In genomic region chr9:121317737-121318630, GRCh38 we compare ENCODE assay signal across 14 cellular contexts. TPM values are rescaled to one million over a fixed set of nuclear protein-coding genes. Genes with fewer than 3 reads are reported as not detected.
DNase-seq lines count a peak whose midpoint lies in the region; ATAC-seq and TF ChIP-seq lines count a peak whose summit lies in the region.
"Had no signal": no experiment of that assay in that cellular context is flagged by ENCODE, and none has a peak within 500 bp of the region (broad histone marks: within the 10 kb centered on the region; RNA-seq: fewer than 3 reads in every experiment).

No MANE protein-coding gene starts in this region.

- H3K4me3 ChIP-seq in mammary epithelial cell (replicated peaks in 1 of 3; ENCODE audit: insufficient read depth in 1 of 3, low read depth in 2 of 3, low read length in 3 of 3) (no peak overlapping the region), left ventricle myocardium inferior (no peak overlapping the region), psoas muscle (no peak overlapping the region), uterus (no peak overlapping the region)

- no TSS peak for BruUV-seq in MCF 10A (replicated peaks; lab: Mats Ljungman, UMichigan)
- BruUV-seq in mammary epithelial cell (replicated peaks; lab: Mats Ljungman, UMichigan): no TSS peak

- H3K27me3 Mint-ChIP-seq in MCF 10A (ENCODE audit: insufficient read depth, unreplicated experiment): no peaks in the 10 kb centered on the region
- H3K27me3 Mint-ChIP-seq: activated B cell treated with CpG ODN at 0.5 μM for 24 hours had no signal

- H3K4me1 ChIP-seq in mammary epithelial cell (ENCODE audit: insufficient read depth, low read length) (peaks cover 11% of the 10 kb centered on the region), left ventricle myocardium inferior (peaks cover 94% of the 10 kb centered on the region), psoas muscle (peaks cover 5% of the 10 kb centered on the region), uterus (peaks cover 3 to 14% of the 10 kb centered on the region in 2 donors)

- no peak for TF ChIP-seq CTCF in MCF 10A (IDR thresholded peaks at IDR 0.05; ENCODE audit: unreplicated experiment)
- TF ChIP-seq CTCF in mammary epithelial cell (conservative IDR thresholded peaks at IDR 0.05 in 1 of 2, IDR thresholded peaks at IDR 0.05 in 1 of 2; ENCODE audit: extremely low read depth in 1 of 2, insufficient read depth in 1 of 2, low read depth in 1 of 2, low read length in 2 of 2): no peak
- peak; percentile 12 for TF ChIP-seq CTCF in left ventricle myocardium inferior (IDR thresholded peaks at IDR 0.05; ENCODE audit: borderline replicate concordance)
- TF ChIP-seq CTCF in psoas muscle (IDR thresholded peaks at IDR 0.05): no peak
- TF ChIP-seq CTCF in uterus (IDR thresholded peaks at IDR 0.05): no peak

- POLR2A ChIA-PET in MCF 10A (lab: Yijun Ruan, JAX): interaction anchor here (0.9 to 6.8 kb wide), 5 partner anchors 29 to 86 kb away, joined by 3 to 96 read pairs (median 4); no protein-coding TSS in a partner anchor

- H3K4me2 ChIP-seq in mammary epithelial cell (ENCODE audit: insufficient read depth, low read depth, low read length): no peak overlapping the region

- peak overlapping the region; percentile 19 for H3K27ac Mint-ChIP-seq in MCF 10A (ENCODE audit: low read depth, unreplicated experiment)
- H3K27ac Mint-ChIP-seq: activated B cell treated with CpG ODN at 0.5 μM for 24 hours had no signal

- H3K4me3 Mint-ChIP-seq in MCF 10A (ENCODE audit: unreplicated experiment): no peak overlapping the region
- H3K4me3 Mint-ChIP-seq: activated B cell treated with CpG ODN at 0.5 μM for 24 hours; activated T-cell treated with anti-CD3 and anti-CD28 coated beads, Interleukin-2, amount 50 U/mL, for 4 hours had no signal

- TF ChIP-seq POLR2A in uterus (IDR thresholded peaks at IDR 0.05): no peak

- H4K20me1 ChIP-seq in mammary epithelial cell (ENCODE audit: insufficient read depth, low read length): no peaks in the 10 kb centered on the region

- in situ Hi-C loops in mammary epithelial cell (cut with MboI; ENCODE audit: low sequenced_read_pairs in 2 of 2): loop anchor here in 1 of 2 donors (10.0 kb wide), 1 partner anchor 103 kb away; no protein-coding TSS in a partner anchor

- peak; percentile 31 for DNase-seq in MCF 10A (ENCODE audit: unreplicated experiment)
- no peak for DNase-seq in mammary epithelial cell
- DNase-seq in left ventricle myocardium inferior: peak; percentile 71
- DNase-seq in psoas muscle: no peak
- peak in 1 of 2 donors; percentile 15 for DNase-seq in uterus
- no peak for DNase-seq in NCI-H748 treated with DMSO at 0.1 percent for 48 hours (lab: John Stamatoyannopoulos, UW)
- no peak for DNase-seq in kidney glomerular epithelial cell (lab: John Stamatoyannopoulos, UW)
- DNase-seq in NCI-H1930 (lab: John Stamatoyannopoulos, UW): no peak
- DNase-seq: activated B cell treated with CpG ODN at 0.5 μM for 24 hours; activated T-cell treated with anti-CD3 and anti-CD28 coated beads, Interleukin-2, amount 50 U/mL, for 4 hours; erythroblast; NCI-H1436; NCI-H82 had no signal

- H3K4me1 Mint-ChIP-seq in MCF 10A (ENCODE audit: insufficient read depth, unreplicated experiment): peaks cover 34% of the 10 kb centered on the region
- H3K4me1 Mint-ChIP-seq: activated B cell treated with CpG ODN at 0.5 μM for 24 hours had no signal

- no peaks in the 10 kb centered on the region for H3K27me3 ChIP-seq in mammary epithelial cell (ENCODE audit: insufficient read depth, low read length)
- no peaks in the 10 kb centered on the region for H3K27me3 ChIP-seq in left ventricle myocardium inferior (ENCODE audit: low read depth)
- H3K27me3 ChIP-seq in psoas muscle (ENCODE audit: insufficient read depth in 3 of 3, low read length in 2 of 3): no peaks in the 10 kb centered on the region
- H3K27me3 ChIP-seq in uterus: no peaks in the 10 kb centered on the region

- H3K9me3 Mint-ChIP-seq in MCF 10A (ENCODE audit: unreplicated experiment): no peaks in the 10 kb centered on the region
- H3K9me3 Mint-ChIP-seq: activated B cell treated with CpG ODN at 0.5 μM for 24 hours; activated T-cell treated with anti-CD3 and anti-CD28 coated beads, Interleukin-2, amount 50 U/mL, for 4 hours had no signal

- WGBS in mammary epithelial cell (ENCODE audit: low coverage, missing lambda C conversion rate): 47% methylated on average over 5 of the region's 6 CpGs
- WGBS in psoas muscle, 3 donors: 32 to 47% (median 35%) methylated on average over 6 of the region's 6 CpGs

- H3K79me2 ChIP-seq in mammary epithelial cell (ENCODE audit: insufficient read depth, low read length): no peaks in the 10 kb centered on the region

- H3K9me3 ChIP-seq in mammary epithelial cell (replicated peaks; ENCODE audit: insufficient read depth, low read length) (no peaks in the 10 kb centered on the region), left ventricle myocardium inferior (replicated peaks) (no peaks in the 10 kb centered on the region), psoas muscle (no peaks in the 10 kb centered on the region), uterus (no peaks in the 10 kb centered on the region)

- no peak for ATAC-seq in psoas muscle
- ATAC-seq: activated T-cell treated with anti-CD3 and anti-CD28 coated beads, Interleukin-2, amount 50 U/mL, for 4 hours; SK-N-SH treated with all-trans-retinoic acid at 6 μM for 48 hours had no signal

- peaks cover 39% of the 10 kb centered on the region for H3K36me3 Mint-ChIP-seq in MCF 10A (ENCODE audit: insufficient read depth, unreplicated experiment)

- H3K36me3 ChIP-seq in mammary epithelial cell (ENCODE audit: insufficient read depth, low read length) (peaks cover 6% of the 10 kb centered on the region), left ventricle myocardium inferior (peaks cover 98% of the 10 kb centered on the region), psoas muscle (ENCODE audit: insufficient read depth in 1 of 2, low read depth in 1 of 2) (peaks cover 0 to 91% of the 10 kb centered on the region in 2 donors), uterus (peaks cover 0 to 3% of the 10 kb centered on the region in 2 donors)

- CTCF ChIA-PET in MCF 10A (lab: Yijun Ruan, JAX): interaction anchor here (0.7 to 6.5 kb wide), 15 partner anchors 19 to 699 kb away, joined by 3 to 152 read pairs (median 6); partner anchors contain the start of genes GSN and RAB14
- CTCF ChIA-PET in mammary epithelial cell (lab: Charles Lee; ENCODE audit: low non-redundant PET): no interaction called here

- H2AFZ ChIP-seq in mammary epithelial cell (ENCODE audit: low read depth, low read length): no peak overlapping the region

- H3K27ac ChIP-seq in mammary epithelial cell (ENCODE audit: insufficient read depth, low read depth, low read length) (no peak overlapping the region), left ventricle myocardium inferior (replicated peaks) (peak overlapping the region; percentile 95), psoas muscle (peak overlapping the region; percentile 33), uterus (peak overlapping the region; percentile 82 to 98)

- H3K9ac ChIP-seq in mammary epithelial cell (ENCODE audit: insufficient read depth, low read length): no peak overlapping the region

- dilution Hi-C loops in mammary epithelial cell (cut with HindIII; ENCODE audit: low sequenced_read_pairs): no loop called here

- intact Hi-C loops in MCF 10A (cut with micrococcal nuclease): no loop called here
- intact Hi-C loops in mammary epithelial cell (cut with micrococcal nuclease): no loop called here
- intact Hi-C loops in left ventricle myocardium inferior (cut with micrococcal nuclease): loop anchor here (10.0 kb wide), 2 partner anchors 53 to 103 kb away; partner anchors contain the start of gene GSN
- intact Hi-C loops in psoas muscle (cut with DNase I): loop anchor here (1.0 to 5.0 kb wide), 3 partner anchors 57 to 106 kb away; no protein-coding TSS in a partner anchor
- intact Hi-C loops in uterus (cut with DNase I; ENCODE audit: low total_unique reads): no loop called here

RNA-seq across cellular contexts. Expression of gene GSN, which starts 50.0 kb away (rescaled TPM):
- 21.9 and 24.9 TPM in 2 replicates for total RNA-seq in MCF 10A (2022)
- 100 to 1,000 TPM; 196 to 723 TPM for total RNA-seq in mammary epithelial cell
- 462 TPM for polyA plus RNA-seq in mammary epithelial cell
- 325 TPM for polyA minus RNA-seq in mammary epithelial cell
- total RNA-seq in left ventricle myocardium inferior: 758 TPM
- 100 to 1,000 TPM; 140 to 490 (median 211) TPM for total RNA-seq in psoas muscle
- 100 to 1,000 TPM; 199 to 225 (median 208) TPM for polyA plus RNA-seq in psoas muscle
- total RNA-seq in uterus: 1,000 to 10,000 TPM in 2 of 4 donors, 100 to 1,000 TPM in 2; 567 to 1,619 (median 884) TPM

RNA-seq across cellular contexts. Expression of gene STOM, which starts 52.1 kb away (rescaled TPM):
- total RNA-seq in MCF 10A (2022): 200 and 231 TPM in 2 replicates
- 100 to 1,000 TPM in 1 of 2 donors, 10 to 100 TPM in 1; 80.3 to 124 TPM for total RNA-seq in mammary epithelial cell
- 71.7 TPM for polyA plus RNA-seq in mammary epithelial cell
- polyA minus RNA-seq in mammary epithelial cell: 41.9 TPM
- 165 TPM for total RNA-seq in left ventricle myocardium inferior
- 100 to 1,000 TPM in 3 of 4 donors, 10 to 100 TPM in 1; 89.6 to 237 (median 114) TPM for total RNA-seq in psoas muscle
- polyA plus RNA-seq in psoas muscle: 10 to 100 TPM; 53.2 to 83.4 (median 62.2) TPM
- total RNA-seq in uterus: 100 to 1,000 TPM; 143 to 299 (median 158) TPM

Comparison
In these comparisons a context has a peak if more than half of its experiments do, and no peak if none do; other contexts are left out.
1. DNase-seq: peak in MCF 10A (single experiment) and left ventricle myocardium inferior (single experiment); none in mammary epithelial cell (single experiment), psoas muscle (0 of 2), NCI-H748 treated with DMSO at 0.1 percent for 48 hours (single experiment), kidney glomerular epithelial cell (single experiment) and NCI-H1930 (0 of 2).
2. intact Hi-C loops: an anchor here in left ventricle myocardium inferior (10.0 kb wide) and psoas muscle (1.0 to 5.0 kb wide); none called in MCF 10A, mammary epithelial cell and uterus.